13 cellular contexts compared by ENCODE assay signal in the genomic region with DNA sequence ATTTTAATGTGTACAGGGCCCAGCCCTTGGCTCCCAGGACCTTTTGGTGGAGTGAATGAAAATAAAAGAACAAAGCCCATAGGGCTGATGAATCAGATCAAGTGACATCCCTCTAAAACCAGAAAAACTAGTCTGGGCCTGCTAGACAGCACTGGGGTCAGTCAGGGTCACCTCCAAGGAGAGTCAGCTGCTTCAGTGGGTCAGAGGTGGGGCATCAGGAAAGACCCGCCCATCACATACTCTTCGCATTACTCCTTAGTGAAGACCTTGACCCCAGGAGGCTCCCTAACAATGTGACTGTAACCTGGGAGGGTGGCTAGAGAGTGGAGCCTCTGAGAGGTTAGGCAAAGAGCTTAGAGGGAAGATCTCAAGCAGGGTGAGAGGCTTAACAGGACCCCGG. TPM values are rescaled to one million over a fixed set of nuclear protein-coding genes. Genes with fewer than 3 reads are reported as not detected.
DNase-seq lines count a peak whose midpoint lies in the region; ATAC-seq and TF ChIP-seq lines count a peak whose summit lies in the region.
"Had no signal": no experiment of that assay in that cellular context is flagged by ENCODE, and none has a peak within 500 bp of the region (broad histone marks: within the 10 kb centered on the region; RNA-seq: fewer than 3 reads in every experiment).

No MANE protein-coding gene starts in this region.

- no peak for TF ChIP-seq POLR2A in NB4 (IDR thresholded peaks at IDR 0.05; ENCODE audit: extremely low read depth, insufficient read length)
- no peak for TF ChIP-seq POLR2A in vagina (IDR thresholded peaks at IDR 0.05)

- DNase-seq in DMS53 treated with DMSO at 0.1 percent for 48 hours (lab: John Stamatoyannopoulos, UW; ENCODE audit: unreplicated experiment) (peak; percentile 46), NB4 (ENCODE audit: low read depth) (peak; percentile 40), mucosa of descending colon (peak in 2 of 3 donors; percentile 47 to 65), vagina (ENCODE audit: extremely low spot score in 2 of 2) (no peak), NCI-H345 treated with DMSO at 0.1 percent for 48 hours (lab: John Stamatoyannopoulos, UW; ENCODE audit: unreplicated experiment) (no peak)
- DNase-seq in central memory CD8-positive, alpha-beta T cell (ENCODE audit: low spot score in 2 of 2): no peak
- no peak for DNase-seq in activated effector memory CD4-positive, alpha-beta T cell treated with anti-CD3 and anti-CD28 coated beads, Interleukin-2, amount 50 U/mL, for 16 hours
- DNase-seq: left ventricle myocardium inferior, NCI-H526 treated with DMSO at 0.1 percent for 48 hours, right cardiac atrium, WERI-Rb-1 had no signal

- H3K4me1 Mint-ChIP-seq in central memory CD8-positive, alpha-beta T cell: peaks cover 26% of the 10 kb centered on the region

- peaks cover 13% of the 10 kb centered on the region for H3K4me1 ChIP-seq in mucosa of descending colon (ENCODE audit: low read depth)
- peaks cover 26% of the 10 kb centered on the region for H3K4me1 ChIP-seq in vagina

- H3K27me3 ChIP-seq in vagina: no peaks in the 10 kb centered on the region

- H3K9me3 ChIP-seq in mucosa of descending colon (no peaks in the 10 kb centered on the region), vagina (no peaks in the 10 kb centered on the region)
- H3K9me3 ChIP-seq: left ventricle myocardium inferior had no signal

- H3K27ac ChIP-seq in vagina: no peak overlapping the region
- H3K27ac ChIP-seq: left ventricle myocardium inferior, WERI-Rb-1 had no signal

- H3K27me3 Mint-ChIP-seq in central memory CD8-positive, alpha-beta T cell: no peaks in the 10 kb centered on the region
- H3K27me3 Mint-ChIP-seq: activated naive CD4-positive, alpha-beta T cell treated with anti-CD3 and anti-CD28 coated beads, Interleukin-2, amount 50 U/mL, for 24 hours had no signal

- TF ChIP-seq CTCF in NB4 (IDR thresholded peaks at IDR 0.05; ENCODE audit: low read depth, low read length) (no peak), mucosa of descending colon (IDR thresholded peaks at IDR 0.05) (no peak), vagina (IDR thresholded peaks at IDR 0.05) (no peak)

- H3K4me3 Mint-ChIP-seq in central memory CD8-positive, alpha-beta T cell: no peak overlapping the region
- H3K4me3 Mint-ChIP-seq: activated naive CD4-positive, alpha-beta T cell treated with anti-CD3 and anti-CD28 coated beads, Interleukin-2, amount 50 U/mL, for 24 hours had no signal

- no peaks in the 10 kb centered on the region for H3K9me3 Mint-ChIP-seq in central memory CD8-positive, alpha-beta T cell
- H3K9me3 Mint-ChIP-seq: activated naive CD4-positive, alpha-beta T cell treated with anti-CD3 and anti-CD28 coated beads, Interleukin-2, amount 50 U/mL, for 24 hours had no signal

- intact Hi-C loops in mucosa of descending colon (cut with DNase I, micrococcal nuclease) (no loop called here), vagina (cut with DNase I) (no loop called here)

- H3K4me3 ChIP-seq in NB4 (ENCODE audit: low read depth, low read length) (no peak overlapping the region), mucosa of descending colon (no peak overlapping the region), vagina (no peak overlapping the region)
- H3K4me3 ChIP-seq: left ventricle myocardium inferior had no signal

- ATAC-seq in central memory CD8-positive, alpha-beta T cell (replicated peaks; ENCODE audit: extremely low read depth, poor library complexity, severe bottlenecking): no peak
- ATAC-seq in mucosa of descending colon (peak; percentile 91), HG02678 (IDR thresholded peaks at IDR 0.05; ENCODE audit: unreplicated experiment) (no peak)

- H3K36me3 ChIP-seq in mucosa of descending colon (ENCODE audit: low read depth): no peaks in the 10 kb centered on the region
- H3K36me3 ChIP-seq in vagina: no peaks in the 10 kb centered on the region
- H3K36me3 ChIP-seq: left ventricle myocardium inferior, WERI-Rb-1 had no signal

- H3K36me3 Mint-ChIP-seq in central memory CD8-positive, alpha-beta T cell (ENCODE audit: insufficient read depth): peaks cover 6% of the 10 kb centered on the region

- H3K27ac Mint-ChIP-seq in central memory CD8-positive, alpha-beta T cell (ENCODE audit: low read depth): peak overlapping the region; percentile 67
- H3K27ac Mint-ChIP-seq: activated naive CD4-positive, alpha-beta T cell treated with anti-CD3 and anti-CD28 coated beads, Interleukin-2, amount 50 U/mL, for 24 hours had no signal

RNA-seq across cellular contexts. Expression of a gene that starts 12.9 kb away (rescaled TPM):
- total RNA-seq in mucosa of descending colon (10 to 100 TPM; 12.4 to 18.9 (median 18.2) TPM), vagina (23.8 TPM)

RNA-seq across cellular contexts. Expression of a gene that starts 40.9 kb away (rescaled TPM):
- 10 to 100 TPM in 1 of 3 donors, 1 to 10 TPM in 2; 7.3 to 10.8 (median 7.4) TPM for total RNA-seq in mucosa of descending colon
- 6.6 TPM for total RNA-seq in vagina

Comparison
In these comparisons a context has a peak if more than half of its experiments do, and no peak if none do; other contexts are left out.
1. DNase-seq: peak in DMS53 treated with DMSO at 0.1 percent for 48 hours (single experiment), NB4 (single experiment) and mucosa of descending colon (2 of 3); none in central memory CD8-positive, alpha-beta T cell (0 of 2), activated effector memory CD4-positive, alpha-beta T cell treated with anti-CD3 and anti-CD28 coated beads, Interleukin-2, amount 50 U/mL, for 16 hours (single experiment), vagina (0 of 2) and NCI-H345 treated with DMSO at 0.1 percent for 48 hours (single experiment).